In genomic region chr1:193727850-193728249, GRCh38 we compare ENCODE assay signal across 18 cellular contexts.
DNase-seq lines count a peak whose midpoint lies in the region; ATAC-seq, FAIRE-seq and TF ChIP-seq lines count a peak whose summit lies in the region.
"Had no signal": no experiment of that assay in that cellular context is flagged by ENCODE, and none has a peak within 500 bp of the region (broad histone marks: within the 10 kb centered on the region; RNA-seq: fewer than 3 reads in every experiment).

No MANE protein-coding gene starts in this region.

- H3K4me2 ChIP-seq in HepG2 (ENCODE audit: low read depth, low read length): no peak overlapping the region
- H3K4me2 ChIP-seq: BLaER1 treated with 17β-estradiol and CSF1 and Interleukin-3, amounts not matched to agents 10 nM and 100 nM had no signal

- no peak for TF ChIP-seq EP300 in HepG2 (IDR thresholded peaks at IDR 0.05; ENCODE audit: low read depth in 2 of 2, low read length in 2 of 2)
- TF ChIP-seq EP300 in HepG2 (CRISPR knock-in tag; IDR thresholded peaks at IDR 0.05; ENCODE audit: borderline replicate concordance): no peak

- H3K27ac ChIP-seq in HEK293 (ENCODE audit: extremely low read depth, low read depth, low read length) (no peak overlapping the region), endodermal cell (ENCODE audit: low read depth, low read length) (no peak overlapping the region), HepG2 (ENCODE audit: extremely low read length, insufficient read depth, low read length) (no peak overlapping the region)
- H3K27ac ChIP-seq: BLaER1 treated with 17β-estradiol and CSF1 and Interleukin-3, amounts not matched to agents 10 nM and 100 nM had no signal

- no peak for ATAC-seq in HepG2
- ATAC-seq in HG03571 (IDR thresholded peaks at IDR 0.05; ENCODE audit: unreplicated experiment): no peak
- ATAC-seq: GM12878 had no signal

- no peak overlapping the region for H3K4me3 Mint-ChIP-seq in endodermal cell
- H3K4me3 Mint-ChIP-seq: CD4-positive, CD25-positive, alpha-beta regulatory T cell; IgD-negative memory B cell had no signal

- in situ Hi-C loops in HepG2 (cut with HindIII; ENCODE audit: extremely low pct_ligation_motif_present, low pct_unique_long_range_greater_than_20kb): no loop called here

- H4K20me1 ChIP-seq in HepG2 (ENCODE audit: insufficient read depth, low read length): no peaks in the 10 kb centered on the region
- H4K20me1 ChIP-seq: BLaER1 treated with 17β-estradiol and CSF1 and Interleukin-3, amounts not matched to agents 10 nM and 100 nM had no signal

- no peaks in the 10 kb centered on the region for H3K79me2 ChIP-seq in HepG2 (ENCODE audit: insufficient read depth, low read length)

- POLR2A ChIA-PET in HEK293 (lab: Yijun Ruan, JAX): no interaction called here
- POLR2A ChIA-PET in HepG2 (lab: Yijun Ruan, JAX): no interaction called here

- H3K4me1 Mint-ChIP-seq in endodermal cell: peaks cover 19% of the 10 kb centered on the region
- H3K4me1 Mint-ChIP-seq: IgD-negative memory B cell had no signal

- intact Hi-C loops in HepG2 (cut with micrococcal nuclease; ENCODE audit: unreplicated experiment): no loop called here

- no peak for FAIRE-seq in HepG2 (lab: Jason Lieb, UNC)
- FAIRE-seq: GM12878, GM18507 had no signal

- no peak overlapping the region for H3K27ac Mint-ChIP-seq in endodermal cell
- H3K27ac Mint-ChIP-seq: CD4-positive, CD25-positive, alpha-beta regulatory T cell; IgD-negative memory B cell had no signal

- H3K27me3 ChIP-seq in endodermal cell (ENCODE audit: control insufficient read depth, insufficient read depth, low read length, poor library complexity, severe bottlenecking) (no peaks in the 10 kb centered on the region), HepG2 (ENCODE audit: control insufficient read depth in 1 of 2, insufficient read depth in 2 of 2, low read length in 2 of 2) (no peaks in the 10 kb centered on the region)
- H3K27me3 ChIP-seq: BLaER1 treated with 17β-estradiol and CSF1 and Interleukin-3, amounts not matched to agents 10 nM and 100 nM had no signal

- H3K4me3 ChIP-seq in HEK293 (ENCODE audit: low read depth, low read length) (no peak overlapping the region), endodermal cell (ENCODE audit: low read length) (no peak overlapping the region), HepG2 (replicated peaks in 1 of 3; ENCODE audit: insufficient read depth in 1 of 3, low read depth in 2 of 3, low read length in 3 of 3) (no peak overlapping the region)
- H3K4me3 ChIP-seq: BLaER1 treated with 17β-estradiol and CSF1 and Interleukin-3, amounts not matched to agents 10 nM and 100 nM; GM12878 had no signal

- TF ChIP-seq CTCF in HEK293 (tag by site-specific recombination; IDR thresholded peaks at IDR 0.05): no peak
- TF ChIP-seq CTCF in endodermal cell (conservative IDR thresholded peaks at IDR 0.05): no peak
- TF ChIP-seq CTCF in HepG2 (CRISPR knock-in tag; IDR thresholded peaks at IDR 0.05): no peak

- no peaks in the 10 kb centered on the region for H3K36me3 Mint-ChIP-seq in endodermal cell (ENCODE audit: low read depth)
- H3K36me3 Mint-ChIP-seq: CD4-positive, CD25-positive, alpha-beta regulatory T cell; IgD-negative memory B cell had no signal

- TF ChIP-seq POLR2A in HepG2 (IDR thresholded peaks at IDR 0.05; ENCODE audit: insufficient read depth in 1 of 2, low read depth in 2 of 2, low read length in 2 of 2): no peak

- no peak overlapping the region for H2AFZ ChIP-seq in HepG2 (ENCODE audit: low read length)

- H3K9ac ChIP-seq in endodermal cell (ENCODE audit: extremely low read depth, low read length, poor library complexity, severe bottlenecking) (no peak overlapping the region), HepG2 (ENCODE audit: insufficient read depth, low read depth, low read length) (no peak overlapping the region)
- H3K9ac ChIP-seq: BLaER1 treated with 17β-estradiol and CSF1 and Interleukin-3, amounts not matched to agents 10 nM and 100 nM had no signal

- CTCF ChIA-PET in HEK293 (lab: Yijun Ruan, JAX): no interaction called here
- CTCF ChIA-PET in HepG2 (lab: Yijun Ruan, JAX; ENCODE audit: low intra/inter-chr PET ratio, low total read pairs): no interaction called here

- peaks cover 10% of the 10 kb centered on the region for H3K9me3 Mint-ChIP-seq in endodermal cell
- H3K9me3 Mint-ChIP-seq: IgD-negative memory B cell had no signal

- no peak for TF ChIP-seq RAD21 in HepG2 (CRISPR knock-in tag; IDR thresholded peaks at IDR 0.05)

- H3K27me3 Mint-ChIP-seq in endodermal cell (ENCODE audit: insufficient read depth): peaks cover 53% of the 10 kb centered on the region
- H3K27me3 Mint-ChIP-seq: CD4-positive, CD25-positive, alpha-beta regulatory T cell; IgD-negative memory B cell had no signal

- H3K4me1 ChIP-seq in HEK293 (ENCODE audit: control insufficient read depth, insufficient read depth, low read length): no peaks in the 10 kb centered on the region
- H3K4me1 ChIP-seq in endodermal cell (ENCODE audit: control insufficient read depth, insufficient read depth, low read length): no peaks in the 10 kb centered on the region
- no peaks in the 10 kb centered on the region for H3K4me1 ChIP-seq in HepG2 (ENCODE audit: insufficient read depth, low read length)

- DNase-seq in NCI-H748 (lab: John Stamatoyannopoulos, UW; ENCODE audit: unreplicated experiment): peak; percentile 33
- DNase-seq in NCI-H748 treated with DMSO at 0.1 percent for 48 hours (lab: John Stamatoyannopoulos, UW): no peak
- DNase-seq in endodermal cell: peak; percentile 48
- no peak for DNase-seq in HepG2 (ENCODE audit: low spot score)
- DNase-seq in glomerular visceral epithelial cell (ENCODE audit: extremely low spot score): no peak
- DNase-seq: ACHN; Calu3; CD4-positive, CD25-positive, alpha-beta regulatory T cell; DMS79; GOT3; HCEC 1CT; KG1 had no signal

- H3K36me3 ChIP-seq in HEK293 (ENCODE audit: control insufficient read depth in 2 of 2, insufficient read depth in 1 of 2, low read length in 2 of 2) (no peaks in the 10 kb centered on the region), endodermal cell (ENCODE audit: control insufficient read depth, insufficient read depth, low read length) (no peaks in the 10 kb centered on the region), HepG2 (replicated peaks in 1 of 2; ENCODE audit: control insufficient read depth in 1 of 2, insufficient read depth in 2 of 2, low read length in 2 of 2) (no peaks in the 10 kb centered on the region)
- H3K36me3 ChIP-seq: BLaER1 treated with 17β-estradiol and CSF1 and Interleukin-3, amounts not matched to agents 10 nM and 100 nM had no signal

- H3K9me3 ChIP-seq in HEK293 (ENCODE audit: control insufficient read depth, insufficient read depth, low read depth, low read length) (no peaks in the 10 kb centered on the region), endodermal cell (ENCODE audit: control insufficient read depth, low read length) (peaks cover 7% of the 10 kb centered on the region), HepG2 (ENCODE audit: low read length) (no peaks in the 10 kb centered on the region)
- H3K9me3 ChIP-seq: BLaER1 treated with 17β-estradiol and CSF1 and Interleukin-3, amounts not matched to agents 10 nM and 100 nM had no signal

- BruUV-seq in HepG2 (replicated peaks; lab: Mats Ljungman, UMichigan): no TSS peak

- WGBS in endodermal cell (ENCODE audit: insufficient coverage in 1 of 2, insufficient read length in 1 of 2), 2 experiments: 83% methylated on average over 1 of the region's 1 CpG; no CpG with 5 or more reads in 1 of the 2 experiments
- WGBS in HepG2 (ENCODE audit: low lambda C conversion rate): 0% methylated on average over 1 of the region's 1 CpG

TF ChIP-seq in HEK293, 187 proteins besides CTCF, POLR2A, EP300 and RAD21:
- no peak for TF ChIP-seq ZBTB20 (tag by site-specific recombination; IDR thresholded peaks at IDR 0.05)
- TF ChIP-seq WT1 (tag by site-specific recombination; IDR thresholded peaks at IDR 0.05): peak; percentile 78

TF ChIP-seq in HepG2, 621 proteins besides CTCF, POLR2A, EP300 and RAD21:
- TF ChIP-seq GABPB1 (CRISPR knock-in tag; IDR thresholded peaks at IDR 0.05) (no peak), NFE2L2 (IDR thresholded peaks at IDR 0.05; ENCODE audit: low read length) (no peak), ZNF335 (CRISPR knock-in tag; IDR thresholded peaks at IDR 0.05) (no peak), NR1H2 (CRISPR knock-in tag; IDR thresholded peaks at IDR 0.05; ENCODE audit: borderline replicate concordance, low read depth) (no peak), ZNF430 (CRISPR knock-in tag; IDR thresholded peaks at IDR 0.05) (no peak), XRCC5 (optimal IDR thresholded peaks at IDR 0.05; ENCODE audit: low read length) (no peak), ZNF605 (CRISPR knock-in tag; IDR thresholded peaks at IDR 0.05) (no peak), MZF1 (CRISPR knock-in tag; IDR thresholded peaks at IDR 0.05; ENCODE audit: borderline replicate concordance) (no peak), CEBPB (IDR thresholded peaks at IDR 0.05; ENCODE audit: borderline replicate concordance, low read depth, low read length) (no peak), RFX5 (IDR thresholded peaks at IDR 0.05; ENCODE audit: low read depth, low read length) (no peak), ZNF547 (CRISPR knock-in tag; IDR thresholded peaks at IDR 0.05) (no peak), SP5 (CRISPR knock-in tag; IDR thresholded peaks at IDR 0.05; ENCODE audit: borderline replicate concordance, low read depth) (no peak)
- TF ChIP-seq, protein P1, sequence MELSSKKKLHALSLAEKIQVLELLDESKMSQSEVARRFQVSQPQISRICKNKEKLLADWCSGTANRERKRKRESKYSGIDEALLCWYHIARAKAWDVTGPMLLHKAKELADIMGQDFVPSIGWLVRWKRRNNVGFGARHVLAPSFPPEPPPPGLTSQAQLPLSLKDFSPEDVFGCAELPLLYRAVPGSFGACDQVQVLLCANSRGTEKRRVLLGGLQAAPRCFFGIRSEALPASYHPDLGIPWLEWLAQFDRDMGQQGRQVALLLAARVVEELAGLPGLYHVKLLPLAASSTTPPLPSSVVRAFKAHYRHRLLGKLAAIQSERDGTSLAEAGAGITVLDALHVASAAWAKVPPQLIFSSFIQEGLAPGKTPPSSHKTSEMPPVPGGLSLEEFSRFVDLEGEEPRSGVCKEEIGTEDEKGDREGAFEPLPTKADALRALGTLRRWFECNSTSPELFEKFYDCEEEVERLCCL (CRISPR knock-in tag; IDR thresholded peaks at IDR 0.05; ENCODE audit: borderline replicate concordance): no peak

Comparison
In these comparisons a context has a peak if more than half of its experiments do, and no peak if none do; other contexts are left out.
1. DNase-seq: peak in NCI-H748 (single experiment) and endodermal cell (single experiment); none in NCI-H748 treated with DMSO at 0.1 percent for 48 hours (single experiment), HepG2 (single experiment) and glomerular visceral epithelial cell (single experiment).